In genomic region chr1:207047529-207047928, GRCh38 we compare ENCODE assay signal across 24 cellular contexts. TPM values are rescaled to one million over a fixed set of nuclear protein-coding genes. Genes with fewer than 3 reads are reported as not detected.
A peak's percentile ranks its signal among the peaks of the same experiment; 100 is the strongest.
DNase-seq lines count a peak whose midpoint lies in the region; ATAC-seq and TF ChIP-seq lines count a peak whose summit lies in the region.
"Had no signal": no experiment of that assay in that cellular context is flagged by ENCODE, and none has a peak within 500 bp of the region (broad histone marks: within the 10 kb centered on the region; RNA-seq: fewer than 3 reads in every experiment).

No MANE protein-coding gene starts in this region.

- CTCF ChIA-PET in OCI-LY7 (lab: Charles Lee; ENCODE audit: unreplicated experiment): no interaction called here

- peaks cover 26% of the 10 kb centered on the region; the same call in 1 of the 2 replicates for H3K4me1 ChIP-seq in GM23338 (ENCODE audit: insufficient read depth)
- peaks cover 41% of the 10 kb centered on the region for H3K4me1 ChIP-seq in OCI-LY7 (ENCODE audit: insufficient read depth, low read length, poor library complexity, severe bottlenecking)
- H3K4me1 ChIP-seq in psoas muscle: peaks cover 39% of the 10 kb centered on the region
- peaks cover 21% of the 10 kb centered on the region for H3K4me1 ChIP-seq in colonic mucosa

- intact Hi-C loops in OCI-LY7 (cut with micrococcal nuclease; ENCODE audit: unreplicated experiment) (no loop called here), psoas muscle (cut with DNase I) (loop anchor here in 1 of 2 donors (5.0 kb wide), 1 partner anchor 35 kb away; no protein-coding TSS in a partner anchor), colonic mucosa (cut with DNase I) (no loop called here)

- H2AFZ ChIP-seq in GM23338: no peak overlapping the region
- no peak overlapping the region for H2AFZ ChIP-seq in OCI-LY7 (ENCODE audit: low read length)

- POLR2A ChIA-PET in OCI-LY7 (lab: Charles Lee): interaction anchor here (0.6 to 1.0 kb wide), 3 partner anchors 9 to 21 kb away, joined by 3 read pairs; no protein-coding TSS in a partner anchor

- DNase-seq in GM23338 (ENCODE audit: low spot score) (no peak), OCI-LY7 (ENCODE audit: low spot score) (no peak), psoas muscle (no peak), colonic mucosa (no peak), Kasumi-1 (lab: John Stamatoyannopoulos, UW) (no peak)
- no peak for DNase-seq in activated naive CD4-positive, alpha-beta T cell (lab: John Stamatoyannopoulos, UW)
- DNase-seq: activated CD4-positive, alpha-beta T cell treated with anti-CD3 and anti-CD28 coated beads, Interleukin-2, amount 50 U/mL, for 1 hour; activated CD8-positive, alpha-beta memory T cell treated with anti-CD3 and anti-CD28 coated beads, Interleukin-2, amount 50 U/mL, for 4 hours; activated effector memory CD4-positive, alpha-beta T cell treated with Interleukin-2 at 50 U/mL for 16 hours; DMS79; H7; naive B cell; NCI-H2107; NCI-H510A; stimulated activated CD4-positive, alpha-beta T cell treated with anti-CD3 and anti-CD28 coated beads, Interleukin-1b, Interleukin-23, amount 100 ng/mL, for 48 hours; stimulated activated naive CD4-positive, alpha-beta T cell; SW 1271; tibial artery had no signal

- no TSS peak for BruUV-seq in OCI-LY7 (replicated peaks; lab: Mats Ljungman, UMichigan)

- no peaks in the 10 kb centered on the region for H3F3A ChIP-seq in GM23338 (replicated peaks; ENCODE audit: low read depth)

- H3K4me2 ChIP-seq in GM23338 (peak overlapping the region; percentile 14; the same call in 1 of the 2 replicates), OCI-LY7 (ENCODE audit: low read length) (peak overlapping the region; percentile 30)

- H3K79me2 ChIP-seq in GM23338 (replicated peaks; ENCODE audit: insufficient read depth): peaks cover 62% of the 10 kb centered on the region
- H3K79me2 ChIP-seq in OCI-LY7 (ENCODE audit: insufficient read depth, low read depth, low read length): peaks cover 73% of the 10 kb centered on the region

- H3K4me3 Mint-ChIP-seq in GM23338: no peak overlapping the region
- peak overlapping the region; percentile 48 to 75 (median 70) for H3K4me3 Mint-ChIP-seq in brain
- H3K4me3 Mint-ChIP-seq: central memory CD8-positive, alpha-beta T cell had no signal

- whole genome bisulfite sequencing in psoas muscle, 3 donors: 93 to 100% (median 100%) methylated on average over 1 of the region's 1 CpG

- H3K9me3 ChIP-seq in OCI-LY7 (ENCODE audit: low read length): no peaks in the 10 kb centered on the region
- H3K9me3 ChIP-seq in psoas muscle: no peaks in the 10 kb centered on the region
- no peaks in the 10 kb centered on the region for H3K9me3 ChIP-seq in colonic mucosa
- H3K9me3 ChIP-seq: tibial artery had no signal

- TF ChIP-seq CTCF in GM23338 (conservative IDR thresholded peaks at IDR 0.05; ENCODE audit: low read depth in 2 of 2) (no peak), OCI-LY7 (conservative IDR thresholded peaks at IDR 0.05; ENCODE audit: low read length) (no peak), brain (conservative IDR thresholded peaks at IDR 0.05) (no peak), psoas muscle (IDR thresholded peaks at IDR 0.05) (no peak), colonic mucosa (IDR thresholded peaks at IDR 0.05) (no peak)

- H4K20me1 ChIP-seq in GM23338 (replicated peaks; ENCODE audit: insufficient read depth): peaks cover 15% of the 10 kb centered on the region; the same call in 1 of the 2 replicates
- peaks cover 39% of the 10 kb centered on the region for H4K20me1 ChIP-seq in OCI-LY7 (ENCODE audit: insufficient read depth, low read length)

- no peaks in the 10 kb centered on the region for H3K9me2 ChIP-seq in GM23338 (ENCODE audit: insufficient read depth)
- no peaks in the 10 kb centered on the region for H3K9me2 ChIP-seq in OCI-LY7 (ENCODE audit: insufficient read depth, low read length)

- no peak for ATAC-seq in GM23338
- ATAC-seq in psoas muscle: no peak

- H3K4me1 Mint-ChIP-seq in GM23338 (peaks cover 41% of the 10 kb centered on the region), brain (peaks cover 78% of the 10 kb centered on the region)

- H3K36me3 ChIP-seq in GM23338 (ENCODE audit: insufficient read depth) (peaks cover 9% of the 10 kb centered on the region; the same call in 1 of the 2 replicates), OCI-LY7 (ENCODE audit: insufficient read depth, low read length) (peaks cover 71% of the 10 kb centered on the region), psoas muscle (ENCODE audit: insufficient read depth in 1 of 2, low read depth in 1 of 2) (peaks cover 2 to 16% of the 10 kb centered on the region in 2 donors), colonic mucosa (peaks cover 7% of the 10 kb centered on the region)

- H3K27me3 Mint-ChIP-seq in GM23338 (ENCODE audit: insufficient read depth, low read depth, poor library complexity): no peaks in the 10 kb centered on the region
- peaks cover 14% of the 10 kb centered on the region for H3K27me3 Mint-ChIP-seq in brain
- H3K27me3 Mint-ChIP-seq: central memory CD8-positive, alpha-beta T cell; naive B cell had no signal

- H3K27ac ChIP-seq in GM23338 (ENCODE audit: low read depth): no peak overlapping the region
- no peak overlapping the region for H3K27ac ChIP-seq in OCI-LY7 (ENCODE audit: low read depth, low read length, poor library complexity, severe bottlenecking)
- no peak overlapping the region for H3K27ac ChIP-seq in psoas muscle
- H3K27ac ChIP-seq in colonic mucosa: no peak overlapping the region
- H3K27ac ChIP-seq: tibial artery had no signal

- H3K9ac ChIP-seq in colonic mucosa (ENCODE audit: low read depth in 2 of 2, low read length in 2 of 2): no peak overlapping the region

- H3K27me3 ChIP-seq in GM23338 (ENCODE audit: insufficient read depth) (no peaks in the 10 kb centered on the region), psoas muscle (ENCODE audit: insufficient read depth in 3 of 3, low read length in 2 of 3) (no peaks in the 10 kb centered on the region), colonic mucosa (no peaks in the 10 kb centered on the region)
- H3K27me3 ChIP-seq: tibial artery had no signal

- H3K4me3 ChIP-seq in GM23338 (no peak overlapping the region), OCI-LY7 (ENCODE audit: low read depth, low read length, poor library complexity, severe bottlenecking) (peak overlapping the region; percentile 3), psoas muscle (peak overlapping the region; percentile 30), colonic mucosa (no peak overlapping the region)
- H3K4me3 ChIP-seq: tibial artery had no signal

- no peak overlapping the region for H3K27ac Mint-ChIP-seq in GM23338
- H3K27ac Mint-ChIP-seq in brain: peak overlapping the region in 1 of 5 experiments; percentile 45

- H3K36me3 Mint-ChIP-seq in GM23338 (ENCODE audit: low read depth) (peaks cover 29% of the 10 kb centered on the region), brain (peaks cover 20% of the 10 kb centered on the region)

- no peaks in the 10 kb centered on the region for H3K9me3 Mint-ChIP-seq in GM23338
- no peaks in the 10 kb centered on the region for H3K9me3 Mint-ChIP-seq in brain
- H3K9me3 Mint-ChIP-seq: central memory CD8-positive, alpha-beta T cell had no signal

RNA-seq across cellular contexts. Expression of gene YOD1, which starts 3.5 kb away (rescaled TPM):
- 19.7 and 21.9 TPM in 2 replicates for total RNA-seq in GM23338 (2014; rRNA removed; shearing (Covaris generic))
- polyA plus RNA-seq in GM23338 (2016; fragmentation: Nextera tagmentation; extraction: Ambion mirVana) (3.9 and 4.6 TPM in 2 replicates), brain (ENCODE audit: insufficient read depth, low read depth, low replicate concordance) (2.4 TPM), psoas muscle (1 to 10 TPM; 4.4 to 5.6 (median 5.4) TPM)
- total RNA-seq in OCI-LY7 (2014; rRNA removed; shearing (Covaris generic)): 13.1 and 16.2 TPM in 2 replicates
- total RNA-seq in OCI-LY7 (2022) (16.5 and 17.4 TPM in 2 replicates), psoas muscle (1 to 10 TPM; 3.9 to 7.0 (median 6.0) TPM), colonic mucosa (1 to 10 TPM; 5.7 to 8.0 TPM)

RNA-seq across cellular contexts. Expression of gene PFKFB2, which starts 5.5 kb away (rescaled TPM):
- total RNA-seq in GM23338 (2014; rRNA removed; shearing (Covaris generic)): 10.1 and 14.8 TPM in 2 replicates
- polyA plus RNA-seq in GM23338 (2016; fragmentation: Nextera tagmentation; extraction: Ambion mirVana) (3.8 and 4.9 TPM in 2 replicates), brain (ENCODE audit: insufficient read depth, low read depth, low replicate concordance) (74.2 TPM), psoas muscle (10 to 100 TPM in 2 of 3 donors, 1 to 10 TPM in 1; 3.9 to 32.9 (median 15.4) TPM)
- total RNA-seq in OCI-LY7 (2014; rRNA removed; shearing (Covaris generic)): 8.8 and 9.8 TPM in 2 replicates
- total RNA-seq in OCI-LY7 (2022) (13.1 and 14.4 TPM in 2 replicates), psoas muscle (100 to 1,000 TPM in 1 of 4 donors, 10 to 100 TPM in 3; 36.0 to 149 (median 46.4) TPM), colonic mucosa (10 to 100 TPM; 52.1 to 88.5 TPM)

RNA-seq across cellular contexts. Expression of gene C1orf116, which starts 15.0 kb away (rescaled TPM):
- total RNA-seq in GM23338 (2014; rRNA removed; shearing (Covaris generic)): 4.0 and 5.3 TPM in 2 replicates
- polyA plus RNA-seq in GM23338 (2016; fragmentation: Nextera tagmentation; extraction: Ambion mirVana) (2.2 and 2.3 TPM in 2 replicates), brain (ENCODE audit: insufficient read depth, low read depth, low replicate concordance) (2.1 TPM), psoas muscle (under 1 TPM; 0.14 to 0.49 (median 0.35) TPM)
- not detected in 2 replicates for total RNA-seq in OCI-LY7 (2014; rRNA removed; shearing (Covaris generic))
- total RNA-seq in OCI-LY7 (2022) (not detected in 2 replicates), psoas muscle (1 to 10 TPM in 1 of 4 donors, under 1 TPM in 3; 0.12 to 1.4 (median 0.35) TPM), colonic mucosa (10 to 100 TPM; 12.0 to 25.5 TPM)
- total RNA-seq: frontal cortex, lung microvascular endothelial cell had no signal

RNA-seq across cellular contexts. Expression of gene C4BPB, which starts 41.1 kb away (rescaled TPM):
- total RNA-seq in GM23338 (2014; rRNA removed; shearing (Covaris generic)): not detected in 2 replicates
- not detected in 2 replicates for polyA plus RNA-seq in GM23338 (2016; fragmentation: Nextera tagmentation; extraction: Ambion mirVana)
- not detected in 2 replicates for total RNA-seq in OCI-LY7 (2014; rRNA removed; shearing (Covaris generic))
- total RNA-seq in OCI-LY7 (2022): not detected in 2 replicates
- polyA plus RNA-seq in brain (ENCODE audit: insufficient read depth, low read depth, low replicate concordance): not detected
- under 1 TPM in 3 of 4 donors, not detected in 1; 0.25 to 0.48 (median 0.27) TPM for total RNA-seq in psoas muscle
- under 1 TPM in 2 of 3 donors, not detected in 1; 0.08 to 0.12 TPM for polyA plus RNA-seq in psoas muscle
- total RNA-seq in colonic mucosa: 1 to 10 TPM; 5.0 to 9.6 TPM
- total RNA-seq: frontal cortex, H7, kidney epithelial cell, LHCN-M2, lung microvascular endothelial cell had no signal

RNA-seq across cellular contexts. Expression of gene C4BPA, which starts 56.5 kb away (rescaled TPM):
- total RNA-seq in GM23338 (2014; rRNA removed; shearing (Covaris generic)): not detected in 2 replicates
- polyA plus RNA-seq in GM23338 (2016; fragmentation: Nextera tagmentation; extraction: Ambion mirVana) (not detected in 2 replicates), brain (ENCODE audit: insufficient read depth, low read depth, low replicate concordance) (not detected), psoas muscle (not detected)
- total RNA-seq in OCI-LY7 (2014; rRNA removed; shearing (Covaris generic)): not detected in 2 replicates
- total RNA-seq in OCI-LY7 (2022) (not detected in 2 replicates), psoas muscle (under 1 TPM in 1 of 4 donors, not detected in 3; 0.15 TPM), colonic mucosa (1 to 10 TPM; 1.9 to 2.3 TPM)
- total RNA-seq: frontal cortex, H7, kidney epithelial cell, LHCN-M2, lung microvascular endothelial cell had no signal

Comparison
In these comparisons a context has a peak if more than half of its experiments do, and no peak if none do; other contexts are left out.
1. H3K4me3 ChIP-seq: peak in OCI-LY7 (single experiment) and psoas muscle (single experiment); none in GM23338 (single experiment) and colonic mucosa (single experiment).